In the genomic region with DNA sequence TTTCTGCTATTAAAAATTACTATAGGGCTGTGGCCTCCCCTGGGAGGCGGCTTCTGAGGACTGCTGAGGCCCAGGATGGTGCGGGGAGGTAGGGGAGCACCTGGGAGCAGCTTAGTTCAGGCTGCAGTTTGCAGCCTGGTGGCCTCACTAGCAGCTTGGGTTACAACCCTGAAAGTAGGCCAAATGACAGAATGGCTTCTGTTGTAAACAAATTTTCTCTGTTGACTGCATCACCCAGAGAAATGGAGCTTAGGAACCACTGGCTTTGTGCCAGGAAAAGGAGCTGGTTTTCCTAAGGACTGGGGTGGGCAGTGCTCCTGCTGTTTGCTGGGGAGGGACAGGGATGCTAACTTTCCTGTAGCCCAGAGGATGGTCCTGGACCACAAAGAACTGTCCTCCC, we compare ENCODE assay signal across 26 cellular contexts.
DNase-seq lines count a peak whose midpoint lies in the region; ATAC-seq and TF ChIP-seq lines count a peak whose summit lies in the region.
"Had no signal": no experiment of that assay in that cellular context is flagged by ENCODE, and none has a peak within 500 bp of the region (broad histone marks: within the 10 kb centered on the region; RNA-seq: fewer than 3 reads in every experiment).

No MANE protein-coding gene starts in this region.

- H3K4me3 ChIP-seq in mucosa of descending colon, result no peak overlapping the region
- H3K4me3 ChIP-seq: heart left ventricle, smooth muscle cell, suprapubic skin had no signal

- no peaks in the 10 kb centered on the region for H3K36me3 ChIP-seq in mucosa of descending colon (ENCODE audit: low read depth)

- intact Hi-C loops in mucosa of descending colon (cut with DNase I, micrococcal nuclease), result no loop called here

- DNase-seq in DMS79 treated with DMSO at 0.1 percent for 48 hours (lab: John Stamatoyannopoulos, UW) (peak; percentile 6), DMS79 (lab: John Stamatoyannopoulos, UW) (no peak), NCI-H1694 (lab: John Stamatoyannopoulos, UW) (peak; percentile 45), NCI-H69 (lab: John Stamatoyannopoulos, UW) (peak; percentile 23), islet precursor cell (peak; percentile 43), mucosa of descending colon (no peak)
- DNase-seq in activated CD4-positive, alpha-beta T cell treated with anti-CD3 and anti-CD28 coated beads for 4 hours, result no peak
- DNase-seq in stimulated activated CD4-positive, alpha-beta T cell treated with anti-CD3 and anti-CD28 coated beads, Interleukin-15, amount 100 ng/mL, for 24 hours, result no peak
- DNase-seq: 8988T; activated CD4-positive, alpha-beta T cell treated with anti-CD3 and anti-CD28 coated beads, Interleukin-2, amount 50 U/mL, for 4 hours; activated effector memory CD4-positive, alpha-beta T cell treated with Interleukin-2 at 50 U/mL for 16 hours; activated naive CD8-positive, alpha-beta T cell treated with anti-CD3 and anti-CD28 coated beads, Interleukin-2, amount 10 ng/mL, durations not matched to agents 7 days and 5 days; cerebellar nuclear complex; foreskin fibroblast; heart left ventricle; Karpas-422; left colon; mesendoderm; naive thymus-derived CD4-positive, alpha-beta T cell; retina; stimulated activated CD4-positive, alpha-beta T cell treated with anti-CD3 and anti-CD28 coated beads, Interleukin-2, amount 100 ng/mL, for 48 hours had no signal

- no peak for TF ChIP-seq CTCF in mucosa of descending colon (IDR thresholded peaks at IDR 0.05)

- no peak for ATAC-seq in mucosa of descending colon
- ATAC-seq: CD8-positive, alpha-beta T cell; heart left ventricle; left colon; naive thymus-derived CD4-positive, alpha-beta T cell; stimulated activated effector memory CD8-positive, alpha-beta T cell treated with anti-CD3 and anti-CD28 coated beads, Interleukin-12 subunit alpha, Interleukin-12 subunit beta, amount 100 ng/mL, for 72 hours; WTC11 had no signal

- no peaks in the 10 kb centered on the region for H3K9me3 ChIP-seq in mucosa of descending colon
- H3K9me3 ChIP-seq: heart left ventricle, suprapubic skin had no signal

- no peaks in the 10 kb centered on the region for H3K4me1 ChIP-seq in mucosa of descending colon (ENCODE audit: low read depth)
- H3K4me1 ChIP-seq: heart left ventricle, suprapubic skin had no signal

Comparison
In these comparisons a context has a peak if more than half of its experiments do, and no peak if none do; other contexts are left out.
1. DNase-seq: peak in DMS79 treated with DMSO at 0.1 percent for 48 hours (single experiment), NCI-H1694 (single experiment), NCI-H69 (single experiment) and islet precursor cell (single experiment); none in DMS79 (single experiment), activated CD4-positive, alpha-beta T cell treated with anti-CD3 and anti-CD28 coated beads for 4 hours (0 of 2), stimulated activated CD4-positive, alpha-beta T cell treated with anti-CD3 and anti-CD28 coated beads, Interleukin-15, amount 100 ng/mL, for 24 hours (single experiment) and mucosa of descending colon (0 of 3).